2 cellular contexts compared by ENCODE assay signal in the genomic region with DNA sequence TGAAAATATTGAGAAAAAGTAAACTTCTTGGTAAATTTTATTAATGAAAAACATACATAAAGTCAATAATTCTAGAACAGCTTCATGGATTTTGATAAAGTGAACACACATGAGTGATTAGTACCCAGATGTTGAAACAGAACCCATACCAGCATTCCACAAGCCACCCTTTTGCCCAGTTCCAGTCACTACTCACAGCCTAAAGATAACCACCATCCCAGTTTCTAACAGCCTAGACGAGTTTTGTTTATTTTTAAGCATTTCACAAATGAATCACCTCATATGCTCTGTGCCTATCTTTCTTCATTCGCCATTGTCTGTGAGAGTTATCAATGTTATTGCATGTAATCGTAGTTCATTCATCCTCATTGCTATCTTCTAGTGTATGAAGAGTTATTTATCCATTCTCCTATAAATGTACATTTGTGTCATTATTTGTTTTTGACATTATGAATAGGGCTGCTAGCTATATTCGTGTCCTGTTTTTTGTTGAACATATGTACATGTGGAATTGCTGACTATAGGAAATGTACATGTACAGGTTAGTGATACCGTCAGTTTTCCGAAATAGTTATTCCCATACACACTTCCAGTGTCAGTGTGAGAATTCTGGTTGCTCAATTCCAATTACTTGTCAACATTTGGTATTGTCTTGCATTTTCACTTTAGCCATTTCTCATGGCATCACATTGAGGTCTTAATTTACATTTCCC.
A peak's percentile ranks its signal among the peaks of the same experiment; 100 is the strongest.
TF ChIP-seq lines count a peak whose summit lies in the region.

No MANE protein-coding gene starts in this region.

TF ChIP-seq in A549, 52 proteins besides CTCF, POLR2A, EP300 and RAD21 (continued from another document):
- TF ChIP-seq MAX (IDR thresholded peaks at IDR 0.05) = no peak
- TF ChIP-seq MAFK (IDR thresholded peaks at IDR 0.05; ENCODE audit: partially characterized antibody) = peak; percentile 75
- TF ChIP-seq GATA3 (IDR thresholded peaks at IDR 0.05; ENCODE audit: borderline replicate concordance) = no peak
- TF ChIP-seq JUNB (IDR thresholded peaks at IDR 0.05) = no peak
TF ChIP-seq in A549: peak in this region for 2.

TF ChIP-seq in K562, 482 proteins besides CTCF, POLR2A, EP300 and RAD21 (continued from another document):
- TF ChIP-seq NR2F6 (CRISPR knock-in tag; IDR thresholded peaks at IDR 0.05) = no peak
- TF ChIP-seq SIN3A (IDR thresholded peaks at IDR 0.05; ENCODE audit: borderline replicate concordance in 2 of 2, control insufficient read depth in 1 of 2, low read depth in 2 of 2, low read length in 2 of 2) = no peak
- no peak for TF ChIP-seq FOXP1 (CRISPR knock-in tag; IDR thresholded peaks at IDR 0.05)
- 0 out of 2 replicates have a peak, but pooled peaks have one; percentile 48 for TF ChIP-seq C11orf30 (IDR thresholded peaks at IDR 0.05; ENCODE audit: low read depth)
- no peak for TF ChIP-seq ZBTB9 (CRISPR knock-in tag; IDR thresholded peaks at IDR 0.05)
